1 cellular context compared by ENCODE assay signal in the genomic region with DNA sequence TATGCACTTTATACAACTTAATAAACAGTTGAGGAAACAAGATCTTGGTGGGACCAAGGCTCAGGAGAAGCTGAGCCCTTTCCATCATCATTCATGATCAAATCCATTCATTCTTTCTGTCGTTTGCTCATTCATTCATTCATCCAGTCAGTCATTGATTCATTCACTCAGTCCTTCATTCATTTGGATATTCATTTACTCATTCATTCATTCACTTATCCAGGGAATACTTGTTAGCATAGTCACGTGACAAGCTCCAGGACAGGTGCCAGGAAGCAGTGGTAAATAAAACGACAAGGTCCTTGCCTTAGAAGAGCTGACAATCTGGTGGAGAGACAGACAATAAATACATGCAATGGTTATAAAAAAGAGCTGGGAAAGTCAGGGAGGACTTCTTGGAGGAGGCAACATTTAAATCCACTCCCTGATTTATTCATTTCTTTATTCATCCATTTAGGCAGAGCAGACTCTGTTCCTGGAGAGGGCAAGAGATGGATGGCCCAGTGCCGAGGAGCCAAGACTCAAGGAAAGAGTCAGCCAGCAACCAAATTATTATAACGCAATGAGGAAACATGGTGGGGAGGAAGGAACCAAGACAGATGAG.
TF ChIP-seq lines count a peak whose summit lies in the region.

No MANE protein-coding gene starts in this region.

TF ChIP-seq in K562, 482 proteins besides CTCF, POLR2A, EP300 and RAD21 (continued from another document):
- peak; percentile 45; the same call in 1 of the 2 replicates for TF ChIP-seq USF1 (CRISPR knock-in tag; IDR thresholded peaks at IDR 0.05)
- peak; percentile 70 for TF ChIP-seq TOE1 (IDR thresholded peaks at IDR 0.05; ENCODE audit: borderline replicate concordance)
- TF ChIP-seq TOE1 (CRISPR knock-in tag; IDR thresholded peaks at IDR 0.05; ENCODE audit: borderline replicate concordance, low read depth): no peak
- peak; percentile 84 for TF ChIP-seq RAD51 (IDR thresholded peaks at IDR 0.05; ENCODE audit: borderline replicate concordance, low read depth)
- peak; percentile 95 for TF ChIP-seq TFE3 (CRISPR knock-in tag; IDR thresholded peaks at IDR 0.05)
- peak; percentile 94 for TF ChIP-seq ZFP36 (IDR thresholded peaks at IDR 0.05; ENCODE audit: low read depth, low read length, partially characterized antibody)
- TF ChIP-seq USF2 (CRISPR knock-in tag; IDR thresholded peaks at IDR 0.05): peak; percentile 42
TF ChIP-seq in K562: peak in this region for 10.
